Comparison of ENCODE assay signal across 23 cellular contexts in genomic region chrX:104255465-104255864, GRCh38. TPM values are rescaled to one million over a fixed set of nuclear protein-coding genes. Genes with fewer than 3 reads are reported as not detected.
"Had no signal": no experiment of that assay in that cellular context is flagged by ENCODE, and none has a peak within 500 bp of the region (broad histone marks: within the 10 kb centered on the region; RNA-seq: fewer than 3 reads in every experiment).

No MANE protein-coding gene starts in this region.

- H3K36me3 ChIP-seq: pancreas, tibial nerve, uterus had no signal

- ATAC-seq: activated CD8-positive, alpha-beta memory T cell treated with anti-CD3 and anti-CD28 coated beads, Interleukin-2, amount 10 ng/mL, durations not matched to agents 7 days and 5 days; effector memory CD8-positive, alpha-beta T cell; left colon had no signal

- DNase-seq: activated CD4-positive, CD25-positive, alpha-beta regulatory T cell treated with anti-CD3 and anti-CD28 coated beads, Interleukin-2, amount 50 U/mL, for 72 hours; activated CD8-positive, alpha-beta memory T cell treated with anti-CD3 and anti-CD28 coated beads, Interleukin-2, amount 10 ng/mL, durations not matched to agents 7 days and 5 days; dermis blood vessel endothelial cell; effector memory CD8-positive, alpha-beta T cell; foreskin melanocyte; head of caudate nucleus; left colon; midbrain; pancreas; stimulated activated CD4-positive, alpha-beta T cell treated with anti-CD3 and anti-CD28 coated beads, Interleukin-4, amount 100 ng/mL, for 1 hour; stimulated activated naive CD4-positive, alpha-beta T cell; T-helper 1 cell; T1000; uterus had no signal

- H3K9me3 Mint-ChIP-seq: effector memory CD8-positive, alpha-beta T cell; neural crest cell had no signal

- H3K36me3 Mint-ChIP-seq: activated CD8-positive, alpha-beta memory T cell treated with anti-CD3 and anti-CD28 coated beads, Interleukin-2, amount 10 ng/mL, durations not matched to agents 7 days and 5 days had no signal

- FAIRE-seq: astrocyte, pancreas had no signal

- H3K27ac ChIP-seq: epithelial cell of prostate, pancreas, tibial nerve, uterus had no signal

- H3K4me1 ChIP-seq: pancreas, uterus had no signal

- H3K4me3 ChIP-seq: lung, pancreas, uterus had no signal

- H3K27ac Mint-ChIP-seq: activated CD8-positive, alpha-beta memory T cell treated with anti-CD3 and anti-CD28 coated beads, Interleukin-2, amount 10 ng/mL, durations not matched to agents 7 days and 5 days; effector memory CD8-positive, alpha-beta T cell had no signal

- H3K9me3 ChIP-seq: pancreas, tibial nerve, uterus had no signal

RNA-seq across cellular contexts. Expression of gene ESX1, which starts 0.7 kb away (rescaled TPM):
- total RNA-seq: activated CD8-positive, alpha-beta memory T cell treated with anti-CD3 and anti-CD28 coated beads, Interleukin-2, amount 10 ng/mL, durations not matched to agents 7 days and 5 days; chondrocyte; dermis blood vessel endothelial cell; fibroblast of lung; left colon; lung; myocyte; neural crest cell; pancreas; subcutaneous adipose tissue; tibial nerve had no signal
- polyA plus RNA-seq: fibroblast of lung, lung, pancreas had no signal
